Comparison of ENCODE assay signal across 1 cellular context in the genomic region with DNA sequence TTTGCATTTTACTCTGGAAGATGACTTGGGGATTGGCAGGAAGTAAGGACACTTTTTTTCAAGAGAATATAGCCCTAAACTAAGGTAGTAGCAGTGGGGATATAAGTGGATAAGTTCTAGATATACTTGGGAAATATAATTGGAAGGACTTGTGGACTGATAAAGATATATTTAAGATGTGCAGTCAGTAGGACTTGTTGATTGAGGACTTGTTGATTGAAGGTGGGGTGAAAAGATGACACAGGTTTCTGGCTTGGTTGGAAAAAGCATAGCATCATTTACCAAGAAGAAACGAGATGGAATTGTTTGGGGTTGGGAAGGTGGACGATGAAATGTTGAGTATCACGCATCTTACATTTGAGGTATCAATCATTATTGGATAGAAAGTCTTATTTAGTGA.
TF ChIP-seq lines count a peak whose summit lies in the region.

No MANE protein-coding gene starts in this region.

TF ChIP-seq in H1, 55 proteins besides CTCF, POLR2A, EP300 and RAD21:
- TF ChIP-seq HDAC6 (IDR thresholded peaks at IDR 0.05; ENCODE audit: low read depth, low read length) = no peak
- no peak for TF ChIP-seq SIRT6 (IDR thresholded peaks at IDR 0.05; ENCODE audit: low read length)
- no peak for TF ChIP-seq POU5F1 (IDR thresholded peaks at IDR 0.05; ENCODE audit: low read depth, low read length)
- TF ChIP-seq CREB1 (IDR thresholded peaks at IDR 0.05) = no peak
- no peak for TF ChIP-seq CEBPB (IDR thresholded peaks at IDR 0.05; ENCODE audit: low read depth, low read length)
- no peak for TF ChIP-seq JUN (IDR thresholded peaks at IDR 0.05; ENCODE audit: low read depth, low read length)
- no peak for TF ChIP-seq TBP (IDR thresholded peaks at IDR 0.05; ENCODE audit: low read depth, low read length)
- TF ChIP-seq EZH2 (IDR thresholded peaks at IDR 0.05; ENCODE audit: low read depth, low read length, severe bottlenecking) = no peak
- no peak for TF ChIP-seq SAP30 (IDR thresholded peaks at IDR 0.05; ENCODE audit: insufficient read depth, insufficient replicate concordance, low read length)
- no peak for TF ChIP-seq RBBP5 (IDR thresholded peaks at IDR 0.05; ENCODE audit: borderline replicate concordance, low read depth, low read length)
- TF ChIP-seq CTBP2 (IDR thresholded peaks at IDR 0.05; ENCODE audit: borderline replicate concordance, insufficient read depth, insufficient read length, low read length) = no peak
- no peak for TF ChIP-seq RFX5 (IDR thresholded peaks at IDR 0.05; ENCODE audit: borderline replicate concordance, low read depth, low read length)
- TF ChIP-seq CBX8 (IDR thresholded peaks at IDR 0.05; ENCODE audit: borderline replicate concordance, low read depth, low read length) = no peak
- no peak for TF ChIP-seq MAFK (IDR thresholded peaks at IDR 0.05; ENCODE audit: low read depth, low read length)
- no peak for TF ChIP-seq YY1 (IDR thresholded peaks at IDR 0.05; ENCODE audit: low read depth, low read length)
- no peak for TF ChIP-seq NANOG (IDR thresholded peaks at IDR 0.05; ENCODE audit: insufficient read depth, low read depth, low read length, poor library complexity, severe bottlenecking)
- no peak for TF ChIP-seq SRF (IDR thresholded peaks at IDR 0.05; ENCODE audit: low read depth, low read length)
- TF ChIP-seq KDM5A (IDR thresholded peaks at IDR 0.05; ENCODE audit: low read length) = no peak
- TF ChIP-seq BRCA1 (IDR thresholded peaks at IDR 0.05; ENCODE audit: low read depth, low read length) = no peak
- TF ChIP-seq HDAC2 (IDR thresholded peaks at IDR 0.05; ENCODE audit: borderline replicate concordance in 1 of 2, low read depth in 2 of 2, low read length in 2 of 2) = no peak
